ENCODE assay signal across 1 cellular context in genomic region chr22:21450858-21451331, GRCh38.
TF ChIP-seq lines count a peak whose summit lies in the region.

No MANE protein-coding gene starts in this region.

TF ChIP-seq in K562, 482 proteins besides CTCF, POLR2A, EP300 and RAD21:
- TF ChIP-seq CREM (IDR thresholded peaks at IDR 0.05; ENCODE audit: low read depth) (no peak), MBD2 (IDR thresholded peaks at IDR 0.05; ENCODE audit: borderline replicate concordance, low read depth) (0 out of 2 replicates have a peak, but pooled peaks have one; percentile 25), HDAC6 (IDR thresholded peaks at IDR 0.05; ENCODE audit: low read depth, low read length) (0 out of 2 replicates have a peak, but pooled peaks have one; percentile 12), TOE1 (IDR thresholded peaks at IDR 0.05; ENCODE audit: borderline replicate concordance) (no peak), TOE1 (CRISPR knock-in tag; IDR thresholded peaks at IDR 0.05; ENCODE audit: borderline replicate concordance, low read depth) (0 out of 2 replicates have a peak, but pooled peaks have one; percentile 14), TAF15 (IDR thresholded peaks at IDR 0.05; ENCODE audit: low read depth, low read length) (0 out of 2 replicates have a peak, but pooled peaks have one; percentile 81), HNRNPLL (IDR thresholded peaks at IDR 0.05; ENCODE audit: low read depth, low read length, poor library complexity, severe bottlenecking) (peak; percentile 29), CHD2 (IDR thresholded peaks at IDR 0.05; ENCODE audit: low read depth, low read length) (0 out of 2 replicates have a peak, but pooled peaks have one; percentile 6), PKNOX1 (IDR thresholded peaks at IDR 0.05) (0 out of 2 replicates have a peak, but pooled peaks have one; percentile 37), KAT7 (CRISPR knock-in tag; IDR thresholded peaks at IDR 0.05; ENCODE audit: borderline replicate concordance) (peak; percentile 52; the same call in 1 of the 2 replicates), PYGO2 (tag; IDR thresholded peaks at IDR 0.05) (no peak), SIRT6 (IDR thresholded peaks at IDR 0.05; ENCODE audit: low read depth, low read length) (no peak), SRSF3 (IDR thresholded peaks at IDR 0.05; ENCODE audit: insufficient read depth, low read length) (no peak), DACH1 (IDR thresholded peaks at IDR 0.05; ENCODE audit: partially characterized antibody) (no peak), TGIF2 (CRISPR knock-in tag; IDR thresholded peaks at IDR 0.05) (peak; percentile 84; the same call in 1 of the 2 replicates), ZNF124 (CRISPR knock-in tag; IDR thresholded peaks at IDR 0.05) (0 out of 2 replicates have a peak, but pooled peaks have one; percentile 0), ZNF79 (CRISPR knock-in tag; IDR thresholded peaks at IDR 0.05; ENCODE audit: low read depth) (0 out of 2 replicates have a peak, but pooled peaks have one; percentile 30), SRSF9 (IDR thresholded peaks at IDR 0.05; ENCODE audit: borderline replicate concordance, low read depth, low read length) (no peak), SMC3 (conservative IDR thresholded peaks at IDR 0.05; ENCODE audit: insufficient read depth, low read depth, low read length) (no peak), POLR2AphosphoS2 (IDR thresholded peaks at IDR 0.05; ENCODE audit: low read length) (peak; percentile 22; the same call in 1 of the 2 replicates), MYNN (IDR thresholded peaks at IDR 0.05) (0 out of 2 replicates have a peak, but pooled peaks have one; percentile 8), MYNN (CRISPR knock-in tag; IDR thresholded peaks at IDR 0.05) (no peak), ZNF263 (CRISPR knock-in tag; IDR thresholded peaks at IDR 0.05; ENCODE audit: borderline replicate concordance) (no peak), TSC22D4 (tag; IDR thresholded peaks at IDR 0.05) (no peak)
- TF ChIP-seq, protein P1, sequence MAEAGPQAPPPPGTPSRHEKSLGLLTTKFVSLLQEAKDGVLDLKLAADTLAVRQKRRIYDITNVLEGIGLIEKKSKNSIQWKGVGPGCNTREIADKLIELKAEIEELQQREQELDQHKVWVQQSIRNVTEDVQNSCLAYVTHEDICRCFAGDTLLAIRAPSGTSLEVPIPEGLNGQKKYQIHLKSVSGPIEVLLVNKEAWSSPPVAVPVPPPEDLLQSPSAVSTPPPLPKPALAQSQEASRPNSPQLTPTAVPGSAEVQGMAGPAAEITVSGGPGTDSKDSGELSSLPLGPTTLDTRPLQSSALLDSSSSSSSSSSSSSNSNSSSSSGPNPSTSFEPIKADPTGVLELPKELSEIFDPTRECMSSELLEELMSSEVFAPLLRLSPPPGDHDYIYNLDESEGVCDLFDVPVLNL (CRISPR knock-in tag; IDR thresholded peaks at IDR 0.05; ENCODE audit: low read depth), result peak; percentile 52; the same call in 1 of the 2 replicates
- TF ChIP-seq, protein P2, sequence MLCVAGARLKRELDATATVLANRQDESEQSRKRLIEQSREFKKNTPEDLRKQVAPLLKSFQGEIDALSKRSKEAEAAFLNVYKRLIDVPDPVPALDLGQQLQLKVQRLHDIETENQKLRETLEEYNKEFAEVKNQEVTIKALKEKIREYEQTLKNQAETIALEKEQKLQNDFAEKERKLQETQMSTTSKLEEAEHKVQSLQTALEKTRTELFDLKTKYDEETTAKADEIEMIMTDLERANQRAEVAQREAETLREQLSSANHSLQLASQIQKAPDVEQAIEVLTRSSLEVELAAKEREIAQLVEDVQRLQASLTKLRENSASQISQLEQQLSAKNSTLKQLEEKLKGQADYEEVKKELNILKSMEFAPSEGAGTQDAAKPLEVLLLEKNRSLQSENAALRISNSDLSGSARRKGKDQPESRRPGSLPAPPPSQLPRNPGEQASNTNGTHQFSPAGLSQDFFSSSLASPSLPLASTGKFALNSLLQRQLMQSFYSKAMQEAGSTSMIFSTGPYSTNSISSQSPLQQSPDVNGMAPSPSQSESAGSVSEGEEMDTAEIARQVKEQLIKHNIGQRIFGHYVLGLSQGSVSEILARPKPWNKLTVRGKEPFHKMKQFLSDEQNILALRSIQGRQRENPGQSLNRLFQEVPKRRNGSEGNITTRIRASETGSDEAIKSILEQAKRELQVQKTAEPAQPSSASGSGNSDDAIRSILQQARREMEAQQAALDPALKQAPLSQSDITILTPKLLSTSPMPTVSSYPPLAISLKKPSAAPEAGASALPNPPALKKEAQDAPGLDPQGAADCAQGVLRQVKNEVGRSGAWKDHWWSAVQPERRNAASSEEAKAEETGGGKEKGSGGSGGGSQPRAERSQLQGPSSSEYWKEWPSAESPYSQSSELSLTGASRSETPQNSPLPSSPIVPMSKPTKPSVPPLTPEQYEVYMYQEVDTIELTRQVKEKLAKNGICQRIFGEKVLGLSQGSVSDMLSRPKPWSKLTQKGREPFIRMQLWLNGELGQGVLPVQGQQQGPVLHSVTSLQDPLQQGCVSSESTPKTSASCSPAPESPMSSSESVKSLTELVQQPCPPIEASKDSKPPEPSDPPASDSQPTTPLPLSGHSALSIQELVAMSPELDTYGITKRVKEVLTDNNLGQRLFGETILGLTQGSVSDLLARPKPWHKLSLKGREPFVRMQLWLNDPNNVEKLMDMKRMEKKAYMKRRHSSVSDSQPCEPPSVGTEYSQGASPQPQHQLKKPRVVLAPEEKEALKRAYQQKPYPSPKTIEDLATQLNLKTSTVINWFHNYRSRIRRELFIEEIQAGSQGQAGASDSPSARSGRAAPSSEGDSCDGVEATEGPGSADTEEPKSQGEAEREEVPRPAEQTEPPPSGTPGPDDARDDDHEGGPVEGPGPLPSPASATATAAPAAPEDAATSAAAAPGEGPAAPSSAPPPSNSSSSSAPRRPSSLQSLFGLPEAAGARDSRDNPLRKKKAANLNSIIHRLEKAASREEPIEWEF (CRISPR knock-in tag; IDR thresholded peaks at IDR 0.05), result no peak
- TF ChIP-seq, protein P3, sequence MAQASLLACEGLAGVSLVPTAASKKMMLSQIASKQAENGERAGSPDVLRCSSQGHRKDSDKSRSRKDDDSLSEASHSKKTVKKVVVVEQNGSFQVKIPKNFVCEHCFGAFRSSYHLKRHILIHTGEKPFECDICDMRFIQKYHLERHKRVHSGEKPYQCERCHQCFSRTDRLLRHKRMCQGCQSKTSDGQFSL (CRISPR knock-in tag; IDR thresholded peaks at IDR 0.05), result 0 out of 2 replicates have a peak, but pooled peaks have one; percentile 40
- TF ChIP-seq, protein P3 (tag; IDR thresholded peaks at IDR 0.05), result no peak
TF ChIP-seq in K562: peak in this region for 15.
